13 cellular contexts compared by ENCODE assay signal in genomic region chr14:75441731-75442130, GRCh38. TPM values are rescaled to one million over a fixed set of nuclear protein-coding genes. Genes with fewer than 3 reads are reported as not detected.
A peak's percentile ranks its signal among the peaks of the same experiment; 100 is the strongest.
DNase-seq lines count a peak whose midpoint lies in the region; ATAC-seq and TF ChIP-seq lines count a peak whose summit lies in the region.
"Had no signal": no experiment of that assay in that cellular context is flagged by ENCODE, and none has a peak within 500 bp of the region (broad histone marks: within the 10 kb centered on the region; RNA-seq: fewer than 3 reads in every experiment).

No MANE protein-coding gene starts in this region.

- H3K27me3 ChIP-seq in left ventricle myocardium inferior (ENCODE audit: low read depth) (no peaks in the 10 kb centered on the region), vagina (no peaks in the 10 kb centered on the region), ovary (no peaks in the 10 kb centered on the region)

- peaks cover 68% of the 10 kb centered on the region for H3K36me3 ChIP-seq in left ventricle myocardium inferior
- H3K36me3 ChIP-seq in vagina: peaks cover 0 to 14% of the 10 kb centered on the region in 2 donors
- no peaks in the 10 kb centered on the region for H3K36me3 ChIP-seq in ovary
- H3K36me3 ChIP-seq: WERI-Rb-1 had no signal

- H3K4me1 ChIP-seq in left ventricle myocardium inferior (peaks cover 82% of the 10 kb centered on the region), vagina (peaks cover 56% of the 10 kb centered on the region), ovary (ENCODE audit: insufficient read depth) (peaks cover 9% of the 10 kb centered on the region)

- no peak for TF ChIP-seq POLR2A in vagina (IDR thresholded peaks at IDR 0.05)
- TF ChIP-seq POLR2A in ovary (IDR thresholded peaks at IDR 0.05): no peak

- no peak for TF ChIP-seq EP300 in ovary (IDR thresholded peaks at IDR 0.05)

- H3K9me3 ChIP-seq in left ventricle myocardium inferior (replicated peaks) (no peaks in the 10 kb centered on the region), vagina (no peaks in the 10 kb centered on the region), ovary (no peaks in the 10 kb centered on the region)
- H3K9me3 ChIP-seq: SK-N-SH had no signal

- intact Hi-C loops in Right ventricle myocardium superior (cut with DNase I) (no loop called here), Right ventricle myocardium inferior (cut with DNase I) (no loop called here), left ventricle myocardium inferior (cut with micrococcal nuclease) (no loop called here), sciatic nerve (cut with DNase I) (no loop called here), vagina (cut with DNase I) (no loop called here), ovary (cut with DNase I) (no loop called here)

- H3K4me3 ChIP-seq in left ventricle myocardium inferior: no peak overlapping the region
- H3K4me3 ChIP-seq in vagina: no peak overlapping the region
- no peak overlapping the region for H3K4me3 ChIP-seq in ovary

- 68 to 79% (median 74%) methylated on average over 6 of the region's 6 CpGs for whole genome bisulfite sequencing in ovary, 3 donors

- H3K27ac ChIP-seq in left ventricle myocardium inferior (replicated peaks): peak overlapping the region; percentile 61
- H3K27ac ChIP-seq in vagina: peak overlapping the region; percentile 32
- H3K27ac ChIP-seq in ovary: peak overlapping the region in 1 of 2 donors; percentile 53
- H3K27ac ChIP-seq: WERI-Rb-1 had no signal

- ATAC-seq in Right ventricle myocardium superior (ENCODE audit: poor library complexity) (peak; percentile 5), Right ventricle myocardium inferior (no peak), sciatic nerve (peak; percentile 25), HG03196 (IDR thresholded peaks at IDR 0.05; ENCODE audit: unreplicated experiment) (no peak)
- ATAC-seq: HCT116 had no signal

- DNase-seq in Right ventricle myocardium superior: no peak
- no peak for DNase-seq in Right ventricle myocardium inferior (ENCODE audit: missing footprints)
- DNase-seq in left ventricle myocardium inferior: no peak
- DNase-seq in sciatic nerve (ENCODE audit: low spot score): no peak
- DNase-seq in vagina (ENCODE audit: extremely low spot score in 2 of 2): no peak
- DNase-seq in stimulated activated naive CD4-positive, alpha-beta T cell treated with Interleukin-2 at 50 U/mL for 16 hours (lab: John Stamatoyannopoulos, UW): no peak
- no peak for DNase-seq in ovary
- DNase-seq: erythroblast; SK-N-SH; stimulated activated naive CD4-positive, alpha-beta T cell; WERI-Rb-1 had no signal

- no peak for TF ChIP-seq CTCF in left ventricle myocardium inferior (IDR thresholded peaks at IDR 0.05; ENCODE audit: borderline replicate concordance)
- no peak for TF ChIP-seq CTCF in vagina (IDR thresholded peaks at IDR 0.05)
- TF ChIP-seq CTCF in ovary (IDR thresholded peaks at IDR 0.05): no peak

RNA-seq across cellular contexts. Expression of gene JDP2, which starts 13.9 kb away (rescaled TPM):
- total RNA-seq in Right ventricle myocardium superior (22.1 TPM), Right ventricle myocardium inferior (27.2 TPM), left ventricle myocardium inferior (21.9 TPM), sciatic nerve (59.7 TPM), vagina (66.5 TPM), ovary (10 to 100 TPM; 19.0 to 89.9 (median 26.8) TPM)
- polyA plus RNA-seq in ovary: 10 to 100 TPM; 16.2 to 22.5 TPM

Comparison
In these comparisons a context has a peak if more than half of its experiments do, and no peak if none do; other contexts are left out.
1. ATAC-seq: peak in Right ventricle myocardium superior (single experiment) and sciatic nerve (single experiment); none in Right ventricle myocardium inferior (single experiment) and HG03196 (single experiment).